In genomic region chr14:65976771-65977170, GRCh38 we compare ENCODE assay signal across 18 cellular contexts.
"Had no signal": no experiment of that assay in that cellular context is flagged by ENCODE, and none has a peak within 500 bp of the region (broad histone marks: within the 10 kb centered on the region; RNA-seq: fewer than 3 reads in every experiment).

No MANE protein-coding gene starts in this region.

- H3K9me3 ChIP-seq: psoas muscle had no signal

- H3K27ac ChIP-seq: coronary artery, heart right ventricle, psoas muscle, upper lobe of left lung had no signal

- FAIRE-seq: endothelial cell of umbilical vein, frontal cortex, kidney had no signal

- H3K36me3 ChIP-seq: heart right ventricle, upper lobe of left lung had no signal

- DNase-seq: activated CD4-positive, alpha-beta memory T cell treated with anti-CD3 and anti-CD28 coated beads for 36 hours; activated gamma-delta T cell treated with Interleukin-2 at 50 U/mL for 16 hours; activated naive CD8-positive, alpha-beta T cell treated with anti-CD3 and anti-CD28 coated beads for 36 hours; activated T-cell treated with anti-CD3 and anti-CD28 coated beads, Interleukin-2, amount 50 U/mL, for 72 hours; anterior cingulate cortex; caudate nucleus; effector CD4-positive, alpha-beta T cell; heart right ventricle; kidney; left ventricle myocardium superior; mesendoderm; psoas muscle; stimulated activated naive CD4-positive, alpha-beta T cell treated with Interleukin-2 at 50 U/mL for 16 hours had no signal

- H3K4me1 ChIP-seq: psoas muscle, upper lobe of left lung had no signal

- H3K4me3 ChIP-seq: coronary artery, heart right ventricle, psoas muscle, upper lobe of left lung had no signal

- ATAC-seq: activated T-cell treated with anti-CD3 and anti-CD28 coated beads, Interleukin-2, amount 50 U/mL, for 72 hours; psoas muscle; sciatic nerve had no signal

- H3K27me3 ChIP-seq: upper lobe of left lung had no signal
